In the genomic region with DNA sequence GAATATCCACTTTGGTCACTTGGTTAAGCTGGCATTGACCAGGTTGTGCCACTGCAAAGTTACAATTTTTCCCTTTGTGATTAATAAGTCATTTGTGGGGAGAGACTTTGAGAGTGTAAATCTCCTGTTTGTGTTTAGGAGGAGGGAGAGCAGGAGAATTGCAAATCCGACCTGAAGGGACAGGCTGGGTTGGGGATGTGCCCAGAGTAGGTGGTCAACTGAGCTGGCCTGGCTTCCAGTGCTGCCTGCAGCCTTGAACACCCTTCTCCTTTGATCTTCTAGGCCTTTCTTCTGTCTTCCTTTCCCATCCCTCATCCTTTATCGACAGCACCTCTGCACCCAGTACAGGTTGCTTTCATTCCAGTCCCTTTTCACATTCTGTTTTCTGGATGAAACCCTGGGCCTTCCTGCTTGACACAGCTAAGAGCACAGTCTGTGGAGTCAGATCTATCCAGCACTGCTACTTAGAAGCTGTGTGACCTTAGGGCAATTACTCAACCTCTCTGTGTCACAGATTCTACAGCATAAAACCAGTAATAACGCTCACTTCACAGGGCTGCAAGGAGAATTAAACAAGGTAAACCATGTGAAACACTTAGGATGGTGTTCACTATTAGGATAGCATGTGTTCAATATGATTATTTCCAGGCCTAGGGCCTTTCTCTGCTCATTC, we compare ENCODE assay signal across 11 cellular contexts. TPM values are rescaled to one million over a fixed set of nuclear protein-coding genes. Genes with fewer than 3 reads are reported as not detected.
DNase-seq lines count a peak whose midpoint lies in the region; TF ChIP-seq lines count a peak whose summit lies in the region.
"Had no signal": no experiment of that assay in that cellular context is flagged by ENCODE, and none has a peak within 500 bp of the region (broad histone marks: within the 10 kb centered on the region; RNA-seq: fewer than 3 reads in every experiment).

No MANE protein-coding gene starts in this region.

- H3K9me3 ChIP-seq in Caco-2, result no peaks in the 10 kb centered on the region
- H3K9me3 ChIP-seq: left lung had no signal

- H3K36me3 ChIP-seq in Caco-2 (ENCODE audit: control insufficient read depth, insufficient read depth, low read length), result no peaks in the 10 kb centered on the region

- H3K4me3 ChIP-seq in Caco-2 (ENCODE audit: low read depth, low read length), result no peak overlapping the region

- no peaks in the 10 kb centered on the region for H3K27me3 ChIP-seq in Caco-2 (replicated peaks; ENCODE audit: control insufficient read depth, insufficient read depth, low read length)
- H3K27me3 ChIP-seq: brain microvascular endothelial cell, left lung had no signal

- H3K4me3 Mint-ChIP-seq in Caco-2 (ENCODE audit: unreplicated experiment) (peak overlapping the region; percentile 83), IgD-negative memory B cell (peak overlapping the region; percentile 77 to 93 (median 86)), brain (peak overlapping the region; percentile 86 to 89 (median 87)), nephron progenitor cell (peak overlapping the region; percentile 85)

- CTCF ChIA-PET in Caco-2 (lab: Charles Lee), result interaction anchor here (1.2 kb wide), 1 partner anchor 69 kb away, joined by 3 read pairs; no protein-coding TSS in a partner anchor

- H3K27me3 Mint-ChIP-seq in Caco-2 (ENCODE audit: insufficient read depth, unreplicated experiment) (peaks cover 11% of the 10 kb centered on the region), IgD-negative memory B cell (peaks cover 3% of the 10 kb centered on the region), brain (peaks cover 27% of the 10 kb centered on the region), nephron progenitor cell (ENCODE audit: low read depth, poor library complexity) (peaks cover 39% of the 10 kb centered on the region)

- H3K4me1 Mint-ChIP-seq in Caco-2 (ENCODE audit: low read depth, unreplicated experiment) (peaks cover 12% of the 10 kb centered on the region), IgD-negative memory B cell (peaks cover 16 to 30% (median 21%) of the 10 kb centered on the region in 3 donors), brain (peaks cover 35% of the 10 kb centered on the region), nephron progenitor cell (peaks cover 26% of the 10 kb centered on the region)

- BruUV-seq in Caco-2 (replicated peaks; lab: Mats Ljungman, UMichigan), result no TSS peak

- H3K4me1 ChIP-seq in Caco-2, result peaks cover 11% of the 10 kb centered on the region

- no peaks in the 10 kb centered on the region for H3K9me3 Mint-ChIP-seq in Caco-2 (ENCODE audit: unreplicated experiment)
- H3K9me3 Mint-ChIP-seq in IgD-negative memory B cell, result no peaks in the 10 kb centered on the region
- no peaks in the 10 kb centered on the region for H3K9me3 Mint-ChIP-seq in brain
- no peaks in the 10 kb centered on the region for H3K9me3 Mint-ChIP-seq in nephron progenitor cell

- DNase-seq in Caco-2, result no peak
- DNase-seq in nephron progenitor cell, result no peak
- no peak for DNase-seq in SHP77 (lab: John Stamatoyannopoulos, UW)
- DNase-seq in activated CD4-positive, CD25-positive, alpha-beta regulatory T cell (lab: John Stamatoyannopoulos, UW), result no peak
- DNase-seq in central memory CD4-positive, alpha-beta T cell, result no peak
- DNase-seq in hepatic stellate cell (ENCODE audit: low spot score), result no peak
- DNase-seq: brain microvascular endothelial cell, DMS79 had no signal

- peak overlapping the region; percentile 71 for H3K27ac Mint-ChIP-seq in Caco-2 (ENCODE audit: unreplicated experiment)
- peak overlapping the region in 1 of 3 donors; percentile 61 for H3K27ac Mint-ChIP-seq in IgD-negative memory B cell
- peak overlapping the region; percentile 33 to 89 (median 85) for H3K27ac Mint-ChIP-seq in brain
- peak overlapping the region; percentile 31 for H3K27ac Mint-ChIP-seq in nephron progenitor cell

- H3K36me3 Mint-ChIP-seq in Caco-2 (ENCODE audit: insufficient read depth, unreplicated experiment), result peaks cover 40% of the 10 kb centered on the region
- no peaks in the 10 kb centered on the region for H3K36me3 Mint-ChIP-seq in IgD-negative memory B cell
- H3K36me3 Mint-ChIP-seq in brain, result peaks cover 19% of the 10 kb centered on the region
- peaks cover 21% of the 10 kb centered on the region for H3K36me3 Mint-ChIP-seq in nephron progenitor cell (ENCODE audit: low read depth)

- POLR2A ChIA-PET in Caco-2 (lab: Charles Lee), result no interaction called here

- intact Hi-C loops in Caco-2 (cut with micrococcal nuclease; ENCODE audit: unreplicated experiment), result loop anchor here (5.0 kb wide), 2 partner anchors 38 to 288 kb away; no protein-coding TSS in a partner anchor

- no peak for TF ChIP-seq CTCF in Caco-2 (IDR thresholded peaks at IDR 0.05; ENCODE audit: insufficient read depth in 1 of 2, low read depth in 1 of 2, low read length in 1 of 2, severe bottlenecking in 1 of 2, unreplicated experiment in 1 of 2)
- TF ChIP-seq CTCF in brain (conservative IDR thresholded peaks at IDR 0.05), result no peak
- no peak for TF ChIP-seq CTCF in nephron progenitor cell (IDR thresholded peaks at IDR 0.05)

RNA-seq across cellular contexts. Expression of a gene that starts 1.0 kb away (rescaled TPM):
- total RNA-seq in Caco-2 (2022), result 165 and 181 TPM in 2 replicates
- polyA plus RNA-seq in IgD-negative memory B cell (10.1 TPM), brain (ENCODE audit: insufficient read depth, low read depth, low replicate concordance) (48.8 TPM)
